ENCODE assay signal across 16 cellular contexts in the genomic region with DNA sequence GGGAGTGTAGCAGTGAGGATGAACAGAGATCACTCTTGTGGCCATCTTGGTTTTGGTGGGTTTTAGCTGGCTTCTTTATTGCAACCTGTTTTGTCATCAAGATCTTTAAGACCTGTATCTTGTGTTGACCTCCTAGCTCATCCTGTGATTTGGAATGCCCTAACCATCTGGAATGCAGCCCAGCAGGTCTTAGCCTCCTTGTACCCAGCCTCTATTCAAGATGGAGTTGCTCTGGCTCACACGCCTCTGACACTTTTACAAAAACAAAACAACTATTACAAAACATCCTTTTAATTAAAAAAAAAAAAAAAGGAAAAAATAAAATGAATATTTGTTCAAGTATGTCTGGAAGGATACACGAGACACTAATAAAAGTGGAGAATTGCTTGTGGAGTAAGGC.
A peak's percentile ranks its signal among the peaks of the same experiment; 100 is the strongest.
DNase-seq lines count a peak whose midpoint lies in the region; ATAC-seq, FAIRE-seq and TF ChIP-seq lines count a peak whose summit lies in the region.
"Had no signal": no experiment of that assay in that cellular context is flagged by ENCODE, and none has a peak within 500 bp of the region (broad histone marks: within the 10 kb centered on the region; RNA-seq: fewer than 3 reads in every experiment).

No MANE protein-coding gene starts in this region.

- dilution Hi-C loops in keratinocyte (cut with MboI; ENCODE audit: extremely low pct_ligation_motif_present, low sequenced_read_pairs): no loop called here

- no peak for TF ChIP-seq CTCF in left ventricle myocardium inferior (IDR thresholded peaks at IDR 0.05; ENCODE audit: borderline replicate concordance)
- TF ChIP-seq CTCF in right atrium auricular region (IDR thresholded peaks at IDR 0.05): no peak
- TF ChIP-seq CTCF in Panc1 (IDR thresholded peaks at IDR 0.05): no peak
- TF ChIP-seq CTCF in keratinocyte (optimal IDR thresholded peaks at IDR 0.05 in 1 of 3, IDR thresholded peaks at IDR 0.05 in 1 of 3, conservative IDR thresholded peaks at IDR 0.05 in 1 of 3; ENCODE audit: extremely low read depth in 1 of 3, insufficient read depth in 2 of 3, low read length in 3 of 3): no peak

- no peaks in the 10 kb centered on the region for H3K36me3 ChIP-seq in left ventricle myocardium inferior
- H3K36me3 ChIP-seq in right atrium auricular region: no peaks in the 10 kb centered on the region
- no peaks in the 10 kb centered on the region for H3K36me3 ChIP-seq in Panc1 (ENCODE audit: control insufficient read depth, insufficient read depth, low read length)
- H3K36me3 ChIP-seq in keratinocyte (ENCODE audit: control insufficient read depth in 2 of 2, extremely low read depth in 1 of 2, insufficient read depth in 2 of 2, low read length in 2 of 2): no peaks in the 10 kb centered on the region
- no peaks in the 10 kb centered on the region for H3K36me3 ChIP-seq in skeletal muscle tissue (ENCODE audit: control insufficient read depth in 3 of 3, insufficient read depth in 3 of 3, low read length in 3 of 3)
- H3K36me3 ChIP-seq in small intestine (ENCODE audit: control insufficient read depth in 2 of 2, insufficient read depth in 2 of 2, low read length in 2 of 2): no peaks in the 10 kb centered on the region

- H2AFZ ChIP-seq in keratinocyte (ENCODE audit: control insufficient read depth, low read length): no peak overlapping the region

- H3K4me1 ChIP-seq in left ventricle myocardium inferior (peaks cover 79% of the 10 kb centered on the region), right atrium auricular region (peaks cover 0 to 38% of the 10 kb centered on the region in 2 donors), Panc1 (ENCODE audit: control insufficient read depth, insufficient read depth, low read length) (peaks cover 50% of the 10 kb centered on the region), keratinocyte (ENCODE audit: control insufficient read depth, extremely low read depth, insufficient read depth, low read length) (no peaks in the 10 kb centered on the region), skeletal muscle tissue (ENCODE audit: control insufficient read depth in 3 of 3, insufficient read depth in 3 of 3, low read length in 3 of 3) (peaks cover 13 to 30% (median 28%) of the 10 kb centered on the region in 3 donors), small intestine (ENCODE audit: control insufficient read depth in 2 of 2, insufficient read depth in 1 of 2, low read depth in 1 of 2, low read length in 1 of 2) (peaks cover 5 to 16% of the 10 kb centered on the region in 2 donors)

- H3K4me2 ChIP-seq in keratinocyte (ENCODE audit: control insufficient read depth, extremely low read depth, insufficient read depth, low read depth, low read length): no peak overlapping the region

- H3K9ac ChIP-seq in keratinocyte (ENCODE audit: control insufficient read depth, extremely low read depth, insufficient read depth, low read length) (no peak overlapping the region), skeletal muscle tissue (ENCODE audit: low read depth in 1 of 3, low read length in 3 of 3) (no peak overlapping the region)

- DNase-seq in left ventricle myocardium inferior: no peak
- no peak for DNase-seq in right atrium auricular region (ENCODE audit: low spot score)
- DNase-seq in Panc1 (ENCODE audit: low read depth, low spot score): no peak
- no peak for DNase-seq in keratinocyte (ENCODE audit: low read depth, low spot score)
- DNase-seq in activated effector memory CD4-positive, alpha-beta T cell treated with anti-CD3 and anti-CD28 coated beads, Interleukin-2, amount 50 U/mL, for 16 hours: no peak
- no peak for DNase-seq in NCI-H2029 treated with DMSO at 0.1 percent for 48 hours (lab: John Stamatoyannopoulos, UW)
- DNase-seq in small intestine: no peak
- DNase-seq: ACHN; C1 segment of cervical spinal cord; CD4-positive, alpha-beta T cell; DMS79 had no signal

- H3K27me3 ChIP-seq in left ventricle myocardium inferior (ENCODE audit: low read depth) (no peaks in the 10 kb centered on the region), right atrium auricular region (no peaks in the 10 kb centered on the region), Panc1 (ENCODE audit: control insufficient read depth, insufficient read depth, low read length) (no peaks in the 10 kb centered on the region), keratinocyte (ENCODE audit: control insufficient read depth, extremely low read depth, insufficient read depth, low read length) (no peaks in the 10 kb centered on the region), skeletal muscle tissue (ENCODE audit: control insufficient read depth in 3 of 3, insufficient read depth in 3 of 3, low read length in 3 of 3) (no peaks in the 10 kb centered on the region), small intestine (ENCODE audit: control insufficient read depth in 2 of 2, insufficient read depth in 2 of 2, low read length in 2 of 2) (no peaks in the 10 kb centered on the region)

- no peak overlapping the region for H3K4me3 ChIP-seq in left ventricle myocardium inferior
- no peak overlapping the region for H3K4me3 ChIP-seq in right atrium auricular region
- no peak overlapping the region for H3K4me3 ChIP-seq in Panc1 (ENCODE audit: low read depth in 2 of 2, low read length in 2 of 2)
- H3K4me3 ChIP-seq in keratinocyte (ENCODE audit: control insufficient read depth in 2 of 3, extremely low read depth in 1 of 3, insufficient read depth in 2 of 3, low read depth in 1 of 3, low read length in 3 of 3): no peak overlapping the region
- no peak overlapping the region for H3K4me3 ChIP-seq in skeletal muscle tissue (ENCODE audit: low read length in 3 of 3)
- no peak overlapping the region for H3K4me3 ChIP-seq in small intestine (ENCODE audit: low read depth in 1 of 2, low read length in 2 of 2)

- 94 to 96% (median 94%) methylated on average over 2 of the region's 2 CpGs for WGBS in small intestine, 3 donors

- H3K27ac ChIP-seq in left ventricle myocardium inferior (replicated peaks) (peak overlapping the region; percentile 77), right atrium auricular region (no peak overlapping the region), Panc1 (ENCODE audit: low read length) (peak overlapping the region; percentile 68), keratinocyte (ENCODE audit: control insufficient read depth, insufficient read depth, low read length) (no peak overlapping the region), skeletal muscle tissue (ENCODE audit: low read depth, low read length) (peak overlapping the region; percentile 15), small intestine (ENCODE audit: low read depth in 1 of 2, low read length in 1 of 2) (no peak overlapping the region)

- no peaks in the 10 kb centered on the region for H3K9me1 ChIP-seq in keratinocyte (ENCODE audit: control insufficient read depth, extremely low read depth, insufficient read depth, low read length)

- in situ Hi-C loops in Panc1 (cut with HindIII; ENCODE audit: low pct_unique_long_range_greater_than_20kb, low sequenced_read_pairs): no loop called here

- no TSS peak for BruUV-seq in Panc1 (replicated peaks; lab: Mats Ljungman, UMichigan)

- H3K9me3 ChIP-seq in left ventricle myocardium inferior (replicated peaks) (no peaks in the 10 kb centered on the region), right atrium auricular region (no peaks in the 10 kb centered on the region), Panc1 (ENCODE audit: control insufficient read depth, insufficient read depth, low read depth, low read length) (no peaks in the 10 kb centered on the region), keratinocyte (ENCODE audit: control insufficient read depth, low read depth, low read length) (no peaks in the 10 kb centered on the region), skeletal muscle tissue (ENCODE audit: control insufficient read depth in 3 of 3, low read length in 3 of 3) (no peaks in the 10 kb centered on the region), small intestine (ENCODE audit: control insufficient read depth, low read depth) (no peaks in the 10 kb centered on the region)

- intact Hi-C loops in left ventricle myocardium inferior (cut with micrococcal nuclease) (loop anchor here (10.0 kb wide), 1 partner anchor 45 kb away; no protein-coding TSS in a partner anchor), Panc1 (cut with micrococcal nuclease; ENCODE audit: unreplicated experiment) (loop anchor here (10.0 kb wide), 1 partner anchor 165 kb away; no protein-coding TSS in a partner anchor)

- CTCF ChIA-PET in Panc1 (lab: Charles Lee): no interaction called here

- FAIRE-seq in keratinocyte (lab: Jason Lieb, UNC): peak; percentile 57
- FAIRE-seq in small intestine (lab: Jason Lieb, UNC): no peak
- FAIRE-seq: G401.6, GM12892, H54 had no signal

- H4K20me1 ChIP-seq in keratinocyte (ENCODE audit: control insufficient read depth, extremely low read depth, insufficient read depth, low read length): no peaks in the 10 kb centered on the region

- POLR2A ChIA-PET in Panc1 (lab: Charles Lee): no interaction called here

- ATAC-seq in Panc1: no peak
- ATAC-seq: HCT116 had no signal

- H3K79me2 ChIP-seq in keratinocyte (ENCODE audit: control insufficient read depth, insufficient read depth, low read length): no peaks in the 10 kb centered on the region

Comparison
In these comparisons a context has a peak if more than half of its experiments do, and no peak if none do; other contexts are left out.
1. H3K27ac ChIP-seq: peak in left ventricle myocardium inferior (single experiment), Panc1 (single experiment) and skeletal muscle tissue (single experiment); none in right atrium auricular region (0 of 2), keratinocyte (single experiment) and small intestine (0 of 2).